In genomic region chr13:111123221-111123620, GRCh38 we compare ENCODE assay signal across 30 cellular contexts.
"Had no signal": no experiment of that assay in that cellular context is flagged by ENCODE, and none has a peak within 500 bp of the region (broad histone marks: within the 10 kb centered on the region; RNA-seq: fewer than 3 reads in every experiment).

No MANE protein-coding gene starts in this region.

- H3K4me1 Mint-ChIP-seq: endodermal cell; natural killer cell; neural crest cell; stimulated activated naive CD8-positive, alpha-beta T cell treated with anti-CD3 and anti-CD28 coated beads, Interleukin-15, amount 100 ng/mL, for 72 hours had no signal

- H3K4me1 ChIP-seq: esophagus muscularis mucosa, foreskin keratinocyte, gastroesophageal sphincter, left lung, parathyroid adenoma, prostate gland, transverse colon had no signal

- H3K36me3 Mint-ChIP-seq: natural killer cell had no signal

- ATAC-seq: foreskin keratinocyte; gastroesophageal sphincter; heart left ventricle; left cardiac atrium; left lung; natural killer cell; right cardiac atrium; stimulated activated naive CD8-positive, alpha-beta T cell treated with anti-CD3 and anti-CD28 coated beads, Interleukin-15, amount 100 ng/mL, for 72 hours had no signal

- H3K4me3 Mint-ChIP-seq: endodermal cell; natural killer cell; stimulated activated naive CD8-positive, alpha-beta T cell treated with anti-CD3 and anti-CD28 coated beads, Interleukin-15, amount 100 ng/mL, for 72 hours had no signal

- H3K9ac ChIP-seq: parathyroid adenoma had no signal

- H2AFZ ChIP-seq: hepatocyte, parathyroid adenoma had no signal

- H3K4me2 ChIP-seq: hepatocyte, smooth muscle cell had no signal

- H3K9me3 ChIP-seq: esophagus muscularis mucosa, gastroesophageal sphincter, heart left ventricle, left lung, neutrophil, prostate gland, suprapubic skin, transverse colon, vagina had no signal

- H3K36me3 ChIP-seq: esophagus muscularis mucosa, gastroesophageal sphincter, heart left ventricle, left lung, neutrophil, prostate gland, suprapubic skin, transverse colon, vagina had no signal

- H3K27me3 ChIP-seq: vagina had no signal

- H3K4me3 ChIP-seq: dorsolateral prefrontal cortex, esophagus muscularis mucosa, gastroesophageal sphincter, heart left ventricle, hepatocyte, left lung, prostate gland, smooth muscle cell, suprapubic skin, transverse colon, vagina had no signal

- H3K79me2 ChIP-seq: hepatocyte, parathyroid adenoma had no signal

- H3K27ac Mint-ChIP-seq: endodermal cell; natural killer cell; stimulated activated naive CD8-positive, alpha-beta T cell treated with anti-CD3 and anti-CD28 coated beads, Interleukin-15, amount 100 ng/mL, for 72 hours had no signal

- DNase-seq: cerebellar nuclear complex; dorsolateral prefrontal cortex; effector CD8-positive, alpha-beta T cell; endodermal cell; foreskin keratinocyte; heart left ventricle; left cardiac atrium; left lung; mammary epithelial cell; mesendoderm; midbrain; natural killer cell; right cardiac atrium; stimulated activated CD4-positive, alpha-beta T cell treated with anti-CD3 and anti-CD28 coated beads, Interleukin-12 subunit alpha, Interleukin-12 subunit beta, amount 100 ng/mL, for 4 hours; stimulated activated CD4-positive, alpha-beta T cell treated with anti-CD3 and anti-CD28 coated beads, Interleukin-1b, Interleukin-23, amount 100 ng/mL, for 48 hours; stimulated activated CD4-positive, alpha-beta T cell treated with anti-CD3 and anti-CD28 coated beads, Interleukin-4, amount 100 ng/mL, for 1 hour; stimulated activated CD8-positive, alpha-beta memory T cell treated with anti-CD3 and anti-CD28 coated beads, Interleukin-4, amount 100 ng/mL, for 48 hours; stimulated activated naive CD4-positive, alpha-beta T cell; stimulated activated naive CD8-positive, alpha-beta T cell treated with anti-CD3 and anti-CD28 coated beads, Interleukin-15, amount 100 ng/mL, for 72 hours; transverse colon had no signal

- H3K27ac ChIP-seq: esophagus muscularis mucosa, foreskin keratinocyte, gastroesophageal sphincter, hepatocyte, left lung, neutrophil, parathyroid adenoma, prostate gland, suprapubic skin, transverse colon, vagina had no signal

- H3K9me3 Mint-ChIP-seq: endodermal cell; natural killer cell; neural crest cell; stimulated activated naive CD8-positive, alpha-beta T cell treated with anti-CD3 and anti-CD28 coated beads, Interleukin-15, amount 100 ng/mL, for 72 hours had no signal
